In the genomic region with DNA sequence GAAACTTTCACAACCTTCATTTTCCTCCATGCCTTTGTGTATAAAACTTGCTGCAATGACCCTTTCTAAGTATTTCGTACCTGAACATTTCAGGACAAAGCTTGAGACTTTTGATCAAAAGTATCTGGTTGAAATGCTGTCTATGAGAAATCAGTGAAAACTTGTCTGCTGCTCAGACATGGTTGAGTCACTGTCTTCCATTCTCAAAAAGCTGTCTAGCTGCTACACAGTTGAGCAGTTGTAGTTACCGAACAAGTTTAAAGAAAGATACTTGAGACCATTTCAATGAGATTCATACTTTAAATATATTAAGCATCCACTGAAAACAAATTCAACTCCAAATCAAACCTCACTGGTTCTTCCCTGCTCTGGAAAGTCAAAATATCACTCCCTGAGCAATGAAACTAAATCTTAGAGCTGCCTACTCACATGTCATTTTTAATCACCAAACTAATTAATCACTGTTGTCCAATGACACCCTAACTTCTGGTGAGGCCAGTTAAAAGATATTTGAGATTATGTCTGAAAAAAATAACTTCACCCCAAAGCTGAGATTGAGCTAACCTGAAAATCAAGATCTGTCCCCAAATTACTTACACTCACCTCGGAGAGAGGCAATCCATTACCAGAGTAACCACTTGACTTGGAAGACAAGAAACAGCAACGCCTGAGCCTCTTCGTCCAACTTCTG, we compare ENCODE assay signal across 11 cellular contexts. TPM values are rescaled to one million over a fixed set of nuclear protein-coding genes. Genes with fewer than 3 reads are reported as not detected.
A peak's percentile ranks its signal among the peaks of the same experiment; 100 is the strongest.
DNase-seq lines count a peak whose midpoint lies in the region; ATAC-seq and TF ChIP-seq lines count a peak whose summit lies in the region.
"Had no signal": no experiment of that assay in that cellular context is flagged by ENCODE, and none has a peak within 500 bp of the region (broad histone marks: within the 10 kb centered on the region; RNA-seq: fewer than 3 reads in every experiment).

No MANE protein-coding gene starts in this region.

- peak overlapping the region; percentile 80 for H3K27ac ChIP-seq in lower lobe of right lung
- H3K27ac ChIP-seq in stomach smooth muscle (ENCODE audit: low read length): peak overlapping the region; percentile 84

- H3K4me3 Mint-ChIP-seq in HFFc6: peak overlapping the region; percentile 88; the same call in 1 of the 2 replicates

- no peaks in the 10 kb centered on the region for H3K9me3 ChIP-seq in lower lobe of right lung
- no peaks in the 10 kb centered on the region for H3K9me3 ChIP-seq in stomach smooth muscle (ENCODE audit: control insufficient read depth in 2 of 2, low read length in 2 of 2)

- no peak overlapping the region for H3K27ac Mint-ChIP-seq in HFFc6

- H3K27me3 ChIP-seq in lower lobe of right lung (ENCODE audit: low read depth): no peaks in the 10 kb centered on the region
- no peaks in the 10 kb centered on the region for H3K27me3 ChIP-seq in stomach smooth muscle (ENCODE audit: control insufficient read depth in 1 of 2, insufficient read depth in 2 of 2, low read length in 2 of 2)

- no peaks in the 10 kb centered on the region for H3K9me3 Mint-ChIP-seq in HFFc6

- H3K4me1 Mint-ChIP-seq in HFFc6 (ENCODE audit: low read depth): peaks cover 39% of the 10 kb centered on the region

- intact Hi-C loops in lower lobe of right lung (cut with DNase I): no loop called here

- TF ChIP-seq CTCF in HFFc6 (IDR thresholded peaks at IDR 0.05) (no peak), lower lobe of right lung (IDR thresholded peaks at IDR 0.05) (no peak)

- H3K4me1 ChIP-seq in lower lobe of right lung: peaks cover 6% of the 10 kb centered on the region
- peaks cover 36% of the 10 kb centered on the region for H3K4me1 ChIP-seq in stomach smooth muscle (ENCODE audit: control insufficient read depth, insufficient read depth, low read length)

- no peaks in the 10 kb centered on the region for H3K36me3 Mint-ChIP-seq in HFFc6 (ENCODE audit: low read depth)

- H3K36me3 ChIP-seq in lower lobe of right lung (peaks cover 9% of the 10 kb centered on the region), stomach smooth muscle (ENCODE audit: control insufficient read depth in 2 of 2, insufficient read depth in 2 of 2, low read length in 2 of 2) (peaks cover 3 to 10% of the 10 kb centered on the region in 2 donors)

- H3K4me3 ChIP-seq in lower lobe of right lung: peak overlapping the region; percentile 50
- H3K4me3 ChIP-seq in stomach smooth muscle (ENCODE audit: low read length in 2 of 2): peak overlapping the region; percentile 79 to 83

- ATAC-seq in lower lobe of right lung (no peak), HG02970 (IDR thresholded peaks at IDR 0.05; ENCODE audit: low FRiP score, unreplicated experiment) (no peak), GM19455 (IDR thresholded peaks at IDR 0.05; ENCODE audit: unreplicated experiment) (no peak)
- ATAC-seq: PC-3 had no signal

- peak overlapping the region; percentile 70 to 90 for H3K9ac ChIP-seq in stomach smooth muscle (ENCODE audit: low read length in 2 of 2)

- DNase-seq in HFFc6: no peak
- DNase-seq in dermis blood vessel endothelial cell: peak; percentile 14
- no peak for DNase-seq in lower lobe of right lung
- no peak for DNase-seq in activated CD4-positive, alpha-beta T cell treated with anti-CD3 and anti-CD28 coated beads, Interleukin-2, amount 50 U/mL, for 1 hour
- DNase-seq in hippocampal formation (lab: John Stamatoyannopoulos, UW): no peak
- DNase-seq: effector CD4-positive, alpha-beta T cell; NCI-H1694 treated with DMSO at 0.1 percent for 48 hours; PC-3 had no signal

- H3K27me3 Mint-ChIP-seq in HFFc6 (ENCODE audit: insufficient read depth): peaks cover 13% of the 10 kb centered on the region

RNA-seq across cellular contexts. Expression of a gene that starts 0.5 kb away (rescaled TPM):
- total RNA-seq in HFFc6 (2021; fragmentation: NEBNext Ultra II Directional; extraction: Animal tissue kit (Norgen Biotek cat#: 25700)): under 1 TPM in 2 of 6 experiments, not detected in 4; 0.18 to 0.26 TPM
- total RNA-seq in dermis blood vessel endothelial cell: 7.3 and 8.0 TPM in 2 replicates
- total RNA-seq in lower lobe of right lung: 443 TPM
- total RNA-seq: PC-3 had no signal

RNA-seq across cellular contexts. Expression of a gene that starts 28.7 kb away (rescaled TPM):
- 10 to 100 TPM in 4 of 6 experiments, 1 to 10 TPM in 2; 9.7 to 13.5 (median 11.2) TPM for total RNA-seq in HFFc6 (2021; fragmentation: NEBNext Ultra II Directional; extraction: Animal tissue kit (Norgen Biotek cat#: 25700))
- total RNA-seq in dermis blood vessel endothelial cell (40.2 and 44.1 TPM in 2 replicates), lower lobe of right lung (28.1 TPM)

Comparison
In these comparisons a context has a peak if more than half of its experiments do, and no peak if none do; other contexts are left out.
1. RNA of a gene that starts 0.5 kb away (total RNA-seq): 443 TPM in lower lobe of right lung (single experiment); 7.3 to 8.0 TPM in dermis blood vessel endothelial cell and 0.18 to 0.26 TPM in HFFc6; every median in the first group is over 10 times any median in the second.